Comparison of ENCODE assay signal across 34 cellular contexts in the genomic region with DNA sequence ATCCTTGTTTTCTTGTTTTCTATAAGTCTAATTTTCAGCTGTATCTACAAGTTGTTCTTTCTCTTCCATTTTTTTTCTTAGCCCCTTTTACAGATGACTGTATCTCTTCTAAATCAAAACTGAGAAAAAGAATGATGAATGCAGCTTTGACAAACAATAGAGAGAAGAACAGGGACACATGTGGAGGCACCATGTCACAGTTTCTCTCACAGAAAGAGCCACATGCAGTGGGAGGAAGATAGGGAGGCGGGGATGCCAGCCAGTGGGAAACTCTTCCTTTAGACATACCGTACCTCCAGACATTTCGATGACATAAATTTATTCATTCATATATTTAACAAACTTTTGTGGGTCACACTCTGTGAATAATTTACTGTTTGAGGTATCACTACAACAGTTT. TPM values are rescaled to one million over a fixed set of nuclear protein-coding genes. Genes with fewer than 3 reads are reported as not detected.
DNase-seq lines count a peak whose midpoint lies in the region; ATAC-seq, FAIRE-seq and TF ChIP-seq lines count a peak whose summit lies in the region.
"Had no signal": no experiment of that assay in that cellular context is flagged by ENCODE, and none has a peak within 500 bp of the region (broad histone marks: within the 10 kb centered on the region; RNA-seq: fewer than 3 reads in every experiment).

No MANE protein-coding gene starts in this region.

- CTCF ChIA-PET in HCT116 (lab: Charles Lee): interaction anchor here (1.6 kb wide), 1 partner anchor 26 kb away, joined by 8 read pairs; no protein-coding TSS in a partner anchor

- BruUV-seq in HCT116 (replicated peaks; lab: Mats Ljungman, UMichigan): TSS peak; percentile 28

- no peak for TF ChIP-seq POLR2A in HCT116 (IDR thresholded peaks at IDR 0.05; ENCODE audit: borderline replicate concordance, extremely low read depth, insufficient read depth, insufficient read length)

- TF ChIP-seq CTCF in HCT116 (IDR thresholded peaks at IDR 0.05 in 2 of 3, conservative IDR thresholded peaks at IDR 0.05 in 1 of 3; ENCODE audit: borderline replicate concordance in 1 of 3, insufficient read depth in 1 of 3, low read depth in 2 of 3, low read length in 2 of 3) (no peak), progenitor cell of endocrine pancreas (IDR thresholded peaks at IDR 0.05; ENCODE audit: unreplicated experiment) (no peak), pancreas (IDR thresholded peaks at IDR 0.05) (no peak)

- POLR2A ChIA-PET in HCT116 (lab: Charles Lee): no interaction called here

- H3K4me1 ChIP-seq in HCT116 (ENCODE audit: control insufficient read depth in 1 of 2, insufficient read depth in 2 of 2, low read length in 2 of 2) (peaks cover 6 to 32% of the 10 kb centered on the region in 2 experiments), pancreas (no peaks in the 10 kb centered on the region)
- H3K4me1 ChIP-seq: BE2C, Caco-2 had no signal

- no peaks in the 10 kb centered on the region for H3K79me2 ChIP-seq in HCT116 (ENCODE audit: insufficient read depth, low read length)

- H3K9me3 ChIP-seq in HCT116 (ENCODE audit: control insufficient read depth in 1 of 2, insufficient read depth in 1 of 2, low read depth in 1 of 2, low read length in 2 of 2) (no peaks in the 10 kb centered on the region), pancreas (no peaks in the 10 kb centered on the region)
- H3K9me3 ChIP-seq: A549; BE2C; BLaER1; BLaER1 treated with 17β-estradiol and CSF1 and Interleukin-3, amounts not matched to agents 10 nM and 100 nM; Caco-2 had no signal

- H3K9me2 ChIP-seq in HCT116 (ENCODE audit: insufficient read depth): no peaks in the 10 kb centered on the region

- DNase-seq in HCT116 (ENCODE audit: low read depth, low spot score) (no peak), head of caudate nucleus (peak in 29 of 42 donors; percentile 5 to 62 (median 17)), progenitor cell of endocrine pancreas (ENCODE audit: low spot score, unreplicated experiment) (no peak), pancreas (no peak), cortex of kidney (lab: John Stamatoyannopoulos, UW) (no peak), SHP77 (lab: John Stamatoyannopoulos, UW) (no peak)
- no peak for DNase-seq in activated CD4-positive, alpha-beta T cell treated with anti-CD3 and anti-CD28 coated beads for 48 hours
- DNase-seq: 8988T; ACHN; AML-193; BE2C; C1 segment of cervical spinal cord; Caco-2; Calu3; CD4-positive, alpha-beta memory T cell; CD4-positive, alpha-beta T cell; CD4-positive, CD25-positive, alpha-beta regulatory T cell; CD8-positive, alpha-beta memory T cell; CD8-positive, alpha-beta T cell; COR-L47; DMS 273 treated with DMSO at 0.1 percent for 48 hours; DMS153; DMS79; DMS79 treated with DMSO at 0.1 percent for 48 hours; DND-41 had no signal

- H4K20me1 ChIP-seq in HCT116 (ENCODE audit: insufficient read depth): no peaks in the 10 kb centered on the region
- H4K20me1 ChIP-seq: BLaER1; BLaER1 treated with 17β-estradiol and CSF1 and Interleukin-3, amounts not matched to agents 10 nM and 100 nM had no signal

- intact Hi-C loops in HCT116 (cut with micrococcal nuclease) (no loop called here), head of caudate nucleus (cut with DNase I) (no loop called here), pancreas (cut with DNase I) (no loop called here)

- H3K27me3 Mint-ChIP-seq in activated T-helper 17 cell treated with anti-CD3 and anti-CD28 coated beads, Interleukin-2, amount 50 U/mL, for 72 hours: no peaks in the 10 kb centered on the region
- H3K27me3 Mint-ChIP-seq in progenitor cell of endocrine pancreas: no peaks in the 10 kb centered on the region
- H3K27me3 Mint-ChIP-seq: B cell; CD4-positive, alpha-beta memory T cell; CD4-positive, alpha-beta T cell; CD4-positive, CD25-positive, alpha-beta regulatory T cell; CD8-positive, alpha-beta memory T cell had no signal

- WGBS in pancreas, 2 donors: 93 to 97% methylated on average over 3 of the region's 3 CpGs

- no peak for TF ChIP-seq RAD21 in HCT116 (IDR thresholded peaks at IDR 0.05; ENCODE audit: low read depth)

- peaks cover 7% of the 10 kb centered on the region for H3K4me1 Mint-ChIP-seq in activated T-helper 17 cell treated with anti-CD3 and anti-CD28 coated beads, Interleukin-2, amount 50 U/mL, for 72 hours
- no peaks in the 10 kb centered on the region for H3K4me1 Mint-ChIP-seq in progenitor cell of endocrine pancreas (ENCODE audit: low read depth)

- RAD21 ChIA-PET in HCT116 (lab: Charles Lee; ENCODE audit: low non-redundant PET in 1 of 2, low total read pairs in 2 of 2, uncharacterized antibody in 2 of 2, unreplicated experiment in 2 of 2): no interaction called here

- H3K27ac Mint-ChIP-seq in activated T-helper 17 cell treated with anti-CD3 and anti-CD28 coated beads, Interleukin-2, amount 50 U/mL, for 72 hours: peak overlapping the region; percentile 30
- peak overlapping the region; percentile 73 for H3K27ac Mint-ChIP-seq in progenitor cell of endocrine pancreas
- H3K27ac Mint-ChIP-seq: B cell; CD14-positive monocyte; CD4-positive, alpha-beta memory T cell; CD4-positive, alpha-beta T cell; CD8-positive, alpha-beta memory T cell; CD8-positive, alpha-beta T cell had no signal

- no peak overlapping the region for H3K9ac ChIP-seq in HCT116 (ENCODE audit: low read length)
- H3K9ac ChIP-seq: BLaER1; BLaER1 treated with 17β-estradiol and CSF1 and Interleukin-3, amounts not matched to agents 10 nM and 100 nM had no signal

- no peak overlapping the region for H3K4me3 ChIP-seq in HCT116 (replicated peaks in 1 of 2; ENCODE audit: low read depth in 1 of 2, low read length in 2 of 2)
- no peak overlapping the region for H3K4me3 ChIP-seq in pancreas
- H3K4me3 ChIP-seq: A549; BLaER1; BLaER1 treated with 17β-estradiol and CSF1 and Interleukin-3, amounts not matched to agents 10 nM and 100 nM had no signal

- peak overlapping the region; percentile 46; the same call in 1 of the 2 replicates for H3K4me2 ChIP-seq in HCT116 (ENCODE audit: low read length)
- H3K4me2 ChIP-seq: BLaER1; BLaER1 treated with 17β-estradiol and CSF1 and Interleukin-3, amounts not matched to agents 10 nM and 100 nM had no signal

- FAIRE-seq in pancreas (lab: Jason Lieb, UNC): no peak
- FAIRE-seq: A204.1, A549 had no signal

- no peak overlapping the region for H3K4me3 Mint-ChIP-seq in activated T-helper 17 cell treated with anti-CD3 and anti-CD28 coated beads, Interleukin-2, amount 50 U/mL, for 72 hours
- no peak overlapping the region for H3K4me3 Mint-ChIP-seq in progenitor cell of endocrine pancreas (ENCODE audit: low read depth)
- H3K4me3 Mint-ChIP-seq: B cell; CD14-positive monocyte; CD4-positive, alpha-beta memory T cell; CD4-positive, alpha-beta T cell; CD4-positive, CD25-positive, alpha-beta regulatory T cell; CD8-positive, alpha-beta memory T cell; CD8-positive, alpha-beta T cell had no signal

- H3K27ac ChIP-seq in HCT116 (ENCODE audit: low read depth, low read length) (no peak overlapping the region), pancreas (no peak overlapping the region)
- H3K27ac ChIP-seq: 22Rv1; A549; BLaER1; BLaER1 treated with 17β-estradiol and CSF1 and Interleukin-3, amounts not matched to agents 10 nM and 100 nM; C4-2B had no signal

- H2AFZ ChIP-seq in HCT116 (ENCODE audit: low read depth, low read length, poor library complexity, severe bottlenecking): no peak overlapping the region

- H3K36me3 ChIP-seq in HCT116 (ENCODE audit: control insufficient read depth in 1 of 2, insufficient read depth in 2 of 2, low read length in 2 of 2) (no peaks in the 10 kb centered on the region), pancreas (no peaks in the 10 kb centered on the region)
- H3K36me3 ChIP-seq: BE2C, BLaER1 had no signal

- H3K27me3 ChIP-seq in HCT116 (ENCODE audit: insufficient read depth, low read length): no peaks in the 10 kb centered on the region
- H3K27me3 ChIP-seq in pancreas: no peaks in the 10 kb centered on the region
- H3K27me3 ChIP-seq: BE2C; BLaER1; BLaER1 treated with 17β-estradiol and CSF1 and Interleukin-3, amounts not matched to agents 10 nM and 100 nM had no signal

- ATAC-seq in HCT116 (no peak), pancreas (no peak)
- ATAC-seq in activated T-helper 17 cell treated with anti-CD3 and anti-CD28 coated beads, Interleukin-2, amount 50 U/mL, for 72 hours (replicated peaks): peak; percentile 61
- ATAC-seq: CD8-positive, alpha-beta T cell had no signal

- no peaks in the 10 kb centered on the region for H3K9me3 Mint-ChIP-seq in activated T-helper 17 cell treated with anti-CD3 and anti-CD28 coated beads, Interleukin-2, amount 50 U/mL, for 72 hours
- H3K9me3 Mint-ChIP-seq in progenitor cell of endocrine pancreas (ENCODE audit: low read depth): no peaks in the 10 kb centered on the region
- H3K9me3 Mint-ChIP-seq: CD14-positive monocyte; CD4-positive, alpha-beta memory T cell; CD4-positive, alpha-beta T cell; CD4-positive, CD25-positive, alpha-beta regulatory T cell; CD8-positive, alpha-beta memory T cell; CD8-positive, alpha-beta T cell had no signal

- peaks cover 7% of the 10 kb centered on the region for H3K36me3 Mint-ChIP-seq in activated T-helper 17 cell treated with anti-CD3 and anti-CD28 coated beads, Interleukin-2, amount 50 U/mL, for 72 hours (ENCODE audit: low read depth)
- H3K36me3 Mint-ChIP-seq in progenitor cell of endocrine pancreas (ENCODE audit: insufficient read depth): peaks cover 1% of the 10 kb centered on the region
- H3K36me3 Mint-ChIP-seq: CD14-positive monocyte had no signal

TF ChIP-seq in HCT116, 20 proteins besides CTCF, POLR2A, EP300 and RAD21 (continues in another document):
- TF ChIP-seq POLR2AphosphoS5 (IDR thresholded peaks at IDR 0.05; ENCODE audit: low read depth, low read length) (no peak), TCF7L2 (IDR thresholded peaks at IDR 0.05; ENCODE audit: borderline replicate concordance, extremely low read depth, insufficient read depth, insufficient read length) (no peak)

RNA-seq across cellular contexts. Expression of gene NME7, which starts 45.5 kb away (rescaled TPM):
- total RNA-seq in HCT116 (2021; ENCODE audit: unreplicated experiment): 21.8 TPM
- 18.2 and 23.4 TPM in 2 replicates for polyA plus RNA-seq in HCT116 (2012)
- 10 to 100 TPM; 20.3 to 20.6 TPM for total RNA-seq in activated T-helper 17 cell treated with anti-CD3 and anti-CD28 coated beads, Interleukin-2, amount 50 U/mL, for 72 hours
- total RNA-seq in progenitor cell of endocrine pancreas: 32.7 and 39.4 TPM in 2 replicates
- 10 to 100 TPM in 1 of 6 donors, 1 to 10 TPM in 5; 7.2 to 12.6 (median 8.0) TPM for total RNA-seq in pancreas
- polyA plus RNA-seq in pancreas: 10 to 100 TPM in 1 of 2 donors, 1 to 10 TPM in 1; 5.0 to 10.4 TPM

RNA-seq across cellular contexts. Expression of gene BLZF1, which starts 45.9 kb away (rescaled TPM):
- total RNA-seq in HCT116 (2021; ENCODE audit: unreplicated experiment): 19.6 TPM
- polyA plus RNA-seq in HCT116 (2012): 5.9 and 7.8 TPM in 2 replicates
- 10 to 100 TPM; 13.9 to 14.2 TPM for total RNA-seq in activated T-helper 17 cell treated with anti-CD3 and anti-CD28 coated beads, Interleukin-2, amount 50 U/mL, for 72 hours
- total RNA-seq in progenitor cell of endocrine pancreas: 18.6 and 20.2 TPM in 2 replicates
- 10 to 100 TPM in 3 of 6 donors, 1 to 10 TPM in 3; 6.3 to 13.4 (median 9.2) TPM for total RNA-seq in pancreas
- 1 to 10 TPM; 3.1 to 6.9 TPM for polyA plus RNA-seq in pancreas

Comparison
In these comparisons a context has a peak if more than half of its experiments do, and no peak if none do; other contexts are left out.
1. DNase-seq: peak in head of caudate nucleus (29 of 42); none in HCT116 (single experiment), progenitor cell of endocrine pancreas (single experiment), pancreas (0 of 6), activated CD4-positive, alpha-beta T cell treated with anti-CD3 and anti-CD28 coated beads for 48 hours (single experiment), cortex of kidney (single experiment) and SHP77 (0 of 2).